In genomic region chr1:246699095-246699735, GRCh38 we compare ENCODE assay signal across 1 cellular context.
TF ChIP-seq lines count a peak whose summit lies in the region.

No MANE protein-coding gene starts in this region.

TF ChIP-seq in K562, 482 proteins besides CTCF, POLR2A, EP300 and RAD21 (continued from another document and continues in another):
- TF ChIP-seq ELF1 (tag; IDR thresholded peaks at IDR 0.05) (peak; percentile 63; the same call in 1 of the 2 replicates), ZNF655 (CRISPR knock-in tag; IDR thresholded peaks at IDR 0.05) (no peak), ATF1 (CRISPR knock-in tag; IDR thresholded peaks at IDR 0.05) (no peak), ATF1 (tag; IDR thresholded peaks at IDR 0.05) (0 out of 2 replicates have a peak, but pooled peaks have one; percentile 35), SIX5 (IDR thresholded peaks at IDR 0.05; ENCODE audit: borderline replicate concordance in 1 of 2, insufficient read depth in 1 of 2, low read depth in 1 of 2, low read length in 2 of 2) (no peak), ZNF133 (CRISPR knock-in tag; IDR thresholded peaks at IDR 0.05) (no peak), ZNF143 (CRISPR knock-in tag; IDR thresholded peaks at IDR 0.05) (no peak), CHD1 (IDR thresholded peaks at IDR 0.05; ENCODE audit: low read length) (no peak), NCOA1 (IDR thresholded peaks at IDR 0.05; ENCODE audit: low read depth) (no peak), CLOCK (CRISPR knock-in tag; IDR thresholded peaks at IDR 0.05; ENCODE audit: borderline replicate concordance) (no peak), TEAD2 (tag; IDR thresholded peaks at IDR 0.05) (no peak), TOE1 (IDR thresholded peaks at IDR 0.05; ENCODE audit: borderline replicate concordance) (no peak), TOE1 (CRISPR knock-in tag; IDR thresholded peaks at IDR 0.05; ENCODE audit: borderline replicate concordance, low read depth) (no peak), ID3 (CRISPR knock-in tag; IDR thresholded peaks at IDR 0.05) (no peak), ID3 (tag; IDR thresholded peaks at IDR 0.05) (no peak), PHF21A (IDR thresholded peaks at IDR 0.05; ENCODE audit: borderline replicate concordance, low read depth) (no peak), ZBTB49 (CRISPR knock-in tag; IDR thresholded peaks at IDR 0.05; ENCODE audit: borderline replicate concordance) (no peak), ZNF274 (IDR thresholded peaks at IDR 0.05; ENCODE audit: borderline replicate concordance, low read depth, low read length) (no peak), GABPA (tag; conservative IDR thresholded peaks at IDR 0.05; ENCODE audit: low read depth) (no peak), PHF20 (IDR thresholded peaks at IDR 0.05; ENCODE audit: partially characterized antibody) (no peak), MIER1 (IDR thresholded peaks at IDR 0.05; ENCODE audit: low read depth) (no peak), ZNF253 (CRISPR knock-in tag; conservative IDR thresholded peaks at IDR 0.05) (no peak), CREM (IDR thresholded peaks at IDR 0.05; ENCODE audit: low read depth) (peak; percentile 27; the same call in 1 of the 2 replicates), SP1 (CRISPR knock-in tag; IDR thresholded peaks at IDR 0.05) (no peak), MCM5 (IDR thresholded peaks at IDR 0.05; ENCODE audit: low read depth) (no peak), CEBPB (tag; IDR thresholded peaks at IDR 0.05) (no peak), HDAC3 (IDR thresholded peaks at IDR 0.05; ENCODE audit: borderline replicate concordance, partially characterized antibody) (no peak), SIN3B (IDR thresholded peaks at IDR 0.05; ENCODE audit: low read depth) (no peak), SMAD4 (CRISPR knock-in tag; conservative IDR thresholded peaks at IDR 0.05) (0 out of 2 replicates have a peak, but pooled peaks have one; percentile 28), WHSC1 (IDR thresholded peaks at IDR 0.05; ENCODE audit: low read length) (no peak), ZNF239 (CRISPR knock-in tag; IDR thresholded peaks at IDR 0.05) (no peak), GATA2 (CRISPR knock-in tag; IDR thresholded peaks at IDR 0.05) (no peak), PATZ1 (CRISPR knock-in tag; IDR thresholded peaks at IDR 0.05; ENCODE audit: borderline replicate concordance) (no peak), SRSF1 (IDR thresholded peaks at IDR 0.05; ENCODE audit: low read depth, low read length) (no peak), ETS1 (conservative IDR thresholded peaks at IDR 0.05; ENCODE audit: control insufficient read depth, low read depth, low read length) (no peak), THAP7 (CRISPR knock-in tag; IDR thresholded peaks at IDR 0.05) (no peak), TGIF2 (CRISPR knock-in tag; IDR thresholded peaks at IDR 0.05) (no peak), SMARCB1 (IDR thresholded peaks at IDR 0.05; ENCODE audit: insufficient read length, low read depth) (no peak), CBFB (CRISPR knock-in tag; IDR thresholded peaks at IDR 0.05) (no peak), ZNF785 (CRISPR knock-in tag; IDR thresholded peaks at IDR 0.05) (no peak), HES1 (IDR thresholded peaks at IDR 0.05; ENCODE audit: low read depth) (no peak), THAP12 (CRISPR knock-in tag; IDR thresholded peaks at IDR 0.05) (no peak), SIN3A (IDR thresholded peaks at IDR 0.05; ENCODE audit: borderline replicate concordance in 2 of 2, control insufficient read depth in 1 of 2, low read depth in 2 of 2, low read length in 2 of 2) (no peak), RBM22 (IDR thresholded peaks at IDR 0.05; ENCODE audit: low read depth, low read length, poor library complexity, severe bottlenecking) (no peak), ZNF212 (CRISPR knock-in tag; IDR thresholded peaks at IDR 0.05) (no peak), MCM3 (IDR thresholded peaks at IDR 0.05) (no peak), RCOR1 (IDR thresholded peaks at IDR 0.05; ENCODE audit: borderline replicate concordance in 1 of 2, low read depth in 2 of 2, low read length in 2 of 2) (peak in 1 of 2 experiments; percentile 35; a peak in 1 of 4 replicates), RERE (CRISPR knock-in tag; IDR thresholded peaks at IDR 0.05; ENCODE audit: borderline replicate concordance) (no peak)
